30 cellular contexts compared by ENCODE assay signal in the genomic region with DNA sequence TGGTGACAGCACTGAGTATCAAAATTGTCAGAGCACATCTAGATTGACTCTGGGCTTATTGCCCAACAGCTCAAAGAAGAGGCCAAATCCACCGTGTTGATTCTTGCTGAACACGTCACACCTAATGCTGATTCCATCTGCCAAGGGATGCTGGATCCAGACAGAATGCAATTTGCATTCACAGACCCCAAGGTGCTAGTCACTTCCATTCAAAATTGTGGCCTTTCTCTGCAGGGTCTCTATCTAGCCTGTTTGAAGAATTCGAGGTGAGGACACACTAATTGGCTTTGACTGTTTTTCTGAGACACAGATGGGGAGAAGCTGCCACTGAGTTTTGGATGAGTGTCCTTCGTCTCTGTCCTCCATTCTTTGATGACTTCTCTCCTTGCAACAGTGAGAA. TPM values are rescaled to one million over a fixed set of nuclear protein-coding genes. Genes with fewer than 3 reads are reported as not detected.
"Had no signal": no experiment of that assay in that cellular context is flagged by ENCODE, and none has a peak within 500 bp of the region (broad histone marks: within the 10 kb centered on the region; RNA-seq: fewer than 3 reads in every experiment).

No MANE protein-coding gene starts in this region.

- H3K4me1 Mint-ChIP-seq: memory B cell; mesothelial cell of epicardium; naive B cell; neural crest cell; stimulated activated effector memory CD8-positive, alpha-beta T cell treated with anti-CD3 and anti-CD28 coated beads, Interleukin-12 subunit alpha, Interleukin-12 subunit beta, amount 100 ng/mL, for 72 hours had no signal

- H3K27ac Mint-ChIP-seq: memory B cell; mesothelial cell of epicardium; naive B cell; natural killer cell treated with Interleukin-12 subunit alpha and Interleukin-12 subunit beta and Interleukin-15 and Interleukin-18, amount 100 ng/mL, for 72 hours; stimulated activated effector memory CD8-positive, alpha-beta T cell treated with anti-CD3 and anti-CD28 coated beads, Interleukin-12 subunit alpha, Interleukin-12 subunit beta, amount 100 ng/mL, for 72 hours had no signal

- FAIRE-seq: endometrium, kidney had no signal

- H3K9ac ChIP-seq: parathyroid adenoma had no signal

- H3K36me3 ChIP-seq: gastrocnemius medialis, heart left ventricle, neutrophil, prostate gland, sigmoid colon, stomach, thyroid gland, vagina had no signal

- H3K27me3 ChIP-seq: gastrocnemius medialis, hepatocyte, neutrophil, sigmoid colon, stomach, thyroid gland, vagina had no signal

- H3K27ac ChIP-seq: coronary artery, gastrocnemius medialis, heart left ventricle, hepatocyte, neutrophil, parathyroid adenoma, prostate gland, sigmoid colon, stomach, thyroid gland, vagina had no signal

- H3K27me3 Mint-ChIP-seq: naive B cell; natural killer cell treated with Interleukin-12 subunit alpha and Interleukin-12 subunit beta and Interleukin-15 and Interleukin-18, amount 100 ng/mL, for 72 hours had no signal

- DNase-seq: dermis blood vessel endothelial cell; effector memory CD4-positive, alpha-beta T cell; erythroblast; gastrocnemius medialis; heart left ventricle; kidney; mucosa of descending colon; naive B cell; right cardiac atrium; sigmoid colon; stimulated activated CD4-positive, alpha-beta T cell treated with anti-CD3 and anti-CD28 coated beads, Interleukin-2, amount 100 ng/mL, for 24 hours; stimulated activated CD4-positive, alpha-beta T cell treated with anti-CD3 and anti-CD28 coated beads, Interleukin-4, amount 100 ng/mL, for 24 hours; stimulated activated naive CD4-positive, alpha-beta T cell treated with Interleukin-2 at 50 U/mL for 16 hours; stomach; thyroid gland; trophoblast cell had no signal

- H3K36me3 Mint-ChIP-seq: memory B cell; mesothelial cell of epicardium; naive B cell; natural killer cell treated with Interleukin-12 subunit alpha and Interleukin-12 subunit beta and Interleukin-15 and Interleukin-18, amount 100 ng/mL, for 72 hours; stimulated activated effector memory CD8-positive, alpha-beta T cell treated with anti-CD3 and anti-CD28 coated beads, Interleukin-12 subunit alpha, Interleukin-12 subunit beta, amount 100 ng/mL, for 72 hours had no signal

- H3K4me3 Mint-ChIP-seq: memory B cell; mesothelial cell of epicardium; natural killer cell treated with Interleukin-12 subunit alpha and Interleukin-12 subunit beta and Interleukin-15 and Interleukin-18, amount 100 ng/mL, for 72 hours; neural crest cell; stimulated activated effector memory CD8-positive, alpha-beta T cell treated with anti-CD3 and anti-CD28 coated beads, Interleukin-12 subunit alpha, Interleukin-12 subunit beta, amount 100 ng/mL, for 72 hours had no signal

- H3K9me3 Mint-ChIP-seq: mesothelial cell of epicardium; stimulated activated effector memory CD8-positive, alpha-beta T cell treated with anti-CD3 and anti-CD28 coated beads, Interleukin-12 subunit alpha, Interleukin-12 subunit beta, amount 100 ng/mL, for 72 hours had no signal

- H3K4me3 ChIP-seq: coronary artery, gastrocnemius medialis, heart left ventricle, hepatocyte, lung, mucosa of descending colon, prostate gland, sigmoid colon, stomach, thyroid gland, vagina had no signal

- H3K9me3 ChIP-seq: gastrocnemius medialis, mucosa of descending colon, neutrophil, prostate gland, sigmoid colon, stomach, thyroid gland, vagina had no signal

- H3K4me1 ChIP-seq: gastrocnemius medialis, heart left ventricle, parathyroid adenoma, prostate gland, sigmoid colon, thyroid gland, vagina had no signal

RNA-seq across cellular contexts. Expression of a gene that starts 13.4 kb away (rescaled TPM):
- total RNA-seq: heart left ventricle; natural killer cell treated with Interleukin-12 subunit alpha and Interleukin-12 subunit beta and Interleukin-15 and Interleukin-18, amount 100 ng/mL, for 72 hours; omental fat pad; right cardiac atrium; vagina had no signal
